Comparison of ENCODE assay signal across 8 cellular contexts in the genomic region with DNA sequence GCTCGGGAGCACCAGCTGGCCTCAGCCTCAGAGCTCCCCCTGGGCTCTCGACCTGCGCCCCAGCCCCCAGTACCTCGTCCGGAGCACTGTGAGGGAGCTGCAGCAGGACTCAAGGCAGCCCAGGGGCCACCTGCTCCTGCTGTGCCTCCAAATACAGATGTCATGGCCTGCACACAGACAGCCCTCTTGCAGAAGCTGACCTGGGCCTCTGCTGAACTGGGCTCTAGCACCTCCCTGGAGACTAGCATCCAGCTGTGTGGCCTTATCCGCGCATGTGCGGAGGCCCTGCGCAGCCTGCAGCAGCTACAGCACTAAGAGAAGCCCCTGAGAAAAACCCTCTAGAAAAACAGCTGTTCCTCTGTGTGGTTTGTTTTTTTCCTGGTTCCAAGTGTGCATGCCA.
A peak's percentile ranks its signal among the peaks of the same experiment; 100 is the strongest.
DNase-seq lines count a peak whose midpoint lies in the region; ATAC-seq and TF ChIP-seq lines count a peak whose summit lies in the region.

No MANE protein-coding gene starts in this region.

- H3K9me2 ChIP-seq in Loucy (replicated peaks; ENCODE audit: low read depth, low read length), result no peaks in the 10 kb centered on the region

- H3K36me3 ChIP-seq in BLaER1 (no peaks in the 10 kb centered on the region; the same call in 1 of the 2 replicates), Loucy (ENCODE audit: insufficient read depth, low read length) (no peaks in the 10 kb centered on the region)

- H3K27me3 ChIP-seq in BLaER1 (no peaks in the 10 kb centered on the region), Loucy (ENCODE audit: insufficient read depth, low read length, poor library complexity, severe bottlenecking) (no peaks in the 10 kb centered on the region)

- peak overlapping the region; percentile 85 for H3K27ac ChIP-seq in BLaER1

- intact Hi-C loops in dendritic cell treated with granulocyte-macrophage colony-stimulating factor and Interleukin-4, amounts not matched to agents 40 ng/mL and 50 ng/mL, for 4 days (cut with micrococcal nuclease), result no loop called here

- H3K4me1 ChIP-seq in BLaER1, result peaks cover 65% of the 10 kb centered on the region
- peaks cover 48% of the 10 kb centered on the region for H3K4me1 ChIP-seq in Loucy (ENCODE audit: insufficient read depth, low read length, poor library complexity, severe bottlenecking)

- H3K9ac ChIP-seq in BLaER1 (peak overlapping the region; percentile 98), Loucy (ENCODE audit: low read depth, low read length, poor library complexity, severe bottlenecking) (peak overlapping the region; percentile 87)

- no peak for TF ChIP-seq CTCF in Loucy (conservative IDR thresholded peaks at IDR 0.05; ENCODE audit: low read length)
- TF ChIP-seq CTCF in nephron (IDR thresholded peaks at IDR 0.05; ENCODE audit: unreplicated experiment in 3 of 3), result no peak

- H2AFZ ChIP-seq in Loucy (ENCODE audit: low read length), result no peak overlapping the region

- no peak for ATAC-seq in GM19328 (IDR thresholded peaks at IDR 0.05; ENCODE audit: unreplicated experiment)

- DNase-seq in nucleus accumbens (lab: John Stamatoyannopoulos, UW), result no peak
- no peak for DNase-seq in SKM-1 treated with dmso at 0.1 percent for 144 hours (lab: John Stamatoyannopoulos, UW; ENCODE audit: unreplicated experiment)
- no peak for DNase-seq in COR-L47 (lab: John Stamatoyannopoulos, UW)

- H3K4me2 ChIP-seq in BLaER1 (peak overlapping the region; percentile 100), Loucy (ENCODE audit: low read depth, low read length, poor library complexity, severe bottlenecking) (peak overlapping the region; percentile 94)

- peaks cover 38% of the 10 kb centered on the region for H4K20me1 ChIP-seq in BLaER1
- peaks cover 30% of the 10 kb centered on the region for H4K20me1 ChIP-seq in Loucy (ENCODE audit: insufficient read depth, low read length, poor library complexity, severe bottlenecking)

- H3K4me1 Mint-ChIP-seq in dendritic cell treated with granulocyte-macrophage colony-stimulating factor and Interleukin-4, amounts not matched to agents 40 ng/mL and 50 ng/mL, for 4 days (ENCODE audit: low read depth), result peaks cover 67% of the 10 kb centered on the region
- H3K4me1 Mint-ChIP-seq in nephron, result peaks cover 59% of the 10 kb centered on the region

- peaks cover 63% of the 10 kb centered on the region for H3K79me2 ChIP-seq in Loucy (ENCODE audit: insufficient read depth, low read length)

- H3K9me3 ChIP-seq in BLaER1 (no peaks in the 10 kb centered on the region), Loucy (ENCODE audit: insufficient read depth, low read depth, low read length) (no peaks in the 10 kb centered on the region)

- peak overlapping the region; percentile 96 for H3K4me3 Mint-ChIP-seq in dendritic cell treated with granulocyte-macrophage colony-stimulating factor and Interleukin-4, amounts not matched to agents 40 ng/mL and 50 ng/mL, for 4 days
- H3K4me3 Mint-ChIP-seq in nephron, result peak overlapping the region; percentile 94 to 99 (median 95)

- H3K27me3 Mint-ChIP-seq in dendritic cell treated with granulocyte-macrophage colony-stimulating factor and Interleukin-4, amounts not matched to agents 40 ng/mL and 50 ng/mL, for 4 days, result no peaks in the 10 kb centered on the region
- peaks cover 3% of the 10 kb centered on the region for H3K27me3 Mint-ChIP-seq in nephron (ENCODE audit: low read depth)

- H3K36me3 Mint-ChIP-seq in dendritic cell treated with granulocyte-macrophage colony-stimulating factor and Interleukin-4, amounts not matched to agents 40 ng/mL and 50 ng/mL, for 4 days (ENCODE audit: low read depth), result peaks cover 83% of the 10 kb centered on the region
- H3K36me3 Mint-ChIP-seq in nephron (ENCODE audit: low read depth), result peaks cover 3% of the 10 kb centered on the region

- H3K9me3 Mint-ChIP-seq in dendritic cell treated with granulocyte-macrophage colony-stimulating factor and Interleukin-4, amounts not matched to agents 40 ng/mL and 50 ng/mL, for 4 days, result no peaks in the 10 kb centered on the region
- H3K9me3 Mint-ChIP-seq in nephron, result no peaks in the 10 kb centered on the region

- H3K4me3 ChIP-seq in BLaER1, result peak overlapping the region; percentile 90
- peak overlapping the region; percentile 90 for H3K4me3 ChIP-seq in Loucy (ENCODE audit: low read length, poor library complexity, severe bottlenecking)

- peak overlapping the region; percentile 94 for H3K27ac Mint-ChIP-seq in dendritic cell treated with granulocyte-macrophage colony-stimulating factor and Interleukin-4, amounts not matched to agents 40 ng/mL and 50 ng/mL, for 4 days
- H3K27ac Mint-ChIP-seq in nephron, result peak overlapping the region; percentile 66 to 87 (median 82)

- peaks cover 16% of the 10 kb centered on the region for H3F3A ChIP-seq in Loucy (ENCODE audit: low read depth)
